In genomic region chr3:152300029-152300764, GRCh38 we compare ENCODE assay signal across 1 cellular context.
TF ChIP-seq lines count a peak whose summit lies in the region.

No MANE protein-coding gene starts in this region.

TF ChIP-seq in GM23338, 12 proteins besides CTCF, POLR2A, EP300 and RAD21 (continued from another document):
- TF ChIP-seq ZNF462 (CRISPR knock-in tag; IDR thresholded peaks at IDR 0.05) (no peak), ZNF114 (CRISPR knock-in tag; IDR thresholded peaks at IDR 0.05) (no peak), EZH2 (IDR thresholded peaks at IDR 0.05; ENCODE audit: low read depth, unreplicated experiment) (no peak)
TF ChIP-seq in GM23338: peak in this region for 0.
